1 cellular context compared by ENCODE assay signal in the genomic region with DNA sequence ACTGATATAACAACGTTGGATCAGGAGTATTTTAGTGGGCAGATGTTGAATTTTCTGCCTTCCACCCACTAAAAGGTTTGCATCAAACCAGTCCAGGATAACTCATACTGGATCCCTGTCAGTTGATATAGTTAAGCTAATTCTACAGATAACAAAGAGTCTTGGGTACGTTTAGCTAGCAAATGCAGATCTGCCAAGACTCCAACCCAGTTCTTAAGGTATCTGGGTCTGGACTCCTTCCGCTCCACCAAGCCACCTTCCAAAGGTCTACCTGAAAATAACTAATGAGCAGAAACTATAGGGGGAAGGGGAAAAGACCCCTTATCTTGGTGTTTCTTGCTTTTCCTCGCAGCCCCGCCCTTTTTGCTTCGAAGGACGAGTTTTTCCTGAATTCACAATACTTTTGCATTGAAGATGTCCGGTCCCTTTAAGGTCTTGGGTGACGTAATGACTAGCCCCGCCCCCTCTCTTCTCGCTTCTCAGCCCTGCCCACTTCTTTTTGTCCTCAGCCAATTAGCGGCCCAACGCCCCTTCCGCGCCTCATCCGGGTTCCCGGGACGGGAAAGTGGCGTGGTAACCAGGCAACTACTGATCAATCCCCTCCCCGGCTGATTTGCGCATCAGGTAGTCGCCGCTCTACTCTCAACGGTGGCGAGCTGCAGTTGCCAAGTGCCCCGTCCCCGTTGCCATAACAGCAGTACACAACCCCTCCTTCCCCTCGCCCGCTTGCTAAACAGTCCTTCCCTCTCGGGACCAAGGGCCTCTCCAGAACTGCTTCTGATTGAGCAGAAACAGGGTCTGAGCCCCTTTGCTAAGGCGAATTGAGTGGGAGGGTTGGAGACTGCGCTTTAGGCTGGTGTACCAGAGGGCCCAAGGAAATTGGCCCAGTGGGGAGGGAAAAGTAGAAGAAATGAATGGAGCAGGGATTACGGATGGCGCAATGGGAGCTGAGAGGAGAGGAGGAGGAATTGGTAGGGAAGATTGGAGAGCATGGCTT.
TF ChIP-seq lines count a peak whose summit lies in the region.

A gene with protein sequence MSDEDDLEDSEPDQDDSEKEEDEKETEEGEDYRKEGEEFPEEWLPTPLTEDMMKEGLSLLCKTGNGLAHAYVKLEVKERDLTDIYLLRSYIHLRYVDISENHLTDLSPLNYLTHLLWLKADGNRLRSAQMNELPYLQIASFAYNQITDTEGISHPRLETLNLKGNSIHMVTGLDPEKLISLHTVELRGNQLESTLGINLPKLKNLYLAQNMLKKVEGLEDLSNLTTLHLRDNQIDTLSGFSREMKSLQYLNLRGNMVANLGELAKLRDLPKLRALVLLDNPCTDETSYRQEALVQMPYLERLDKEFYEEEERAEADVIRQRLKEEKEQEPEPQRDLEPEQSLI (plus strand): TSS at position 543 of the 997 bp plus-strand sequence. CDS start 812 bp downstream, outside the sequence.

TF ChIP-seq in HepG2, 621 proteins besides CTCF, POLR2A, EP300 and RAD21 (continued from another document and continues in another):
- TF ChIP-seq, protein P1, sequence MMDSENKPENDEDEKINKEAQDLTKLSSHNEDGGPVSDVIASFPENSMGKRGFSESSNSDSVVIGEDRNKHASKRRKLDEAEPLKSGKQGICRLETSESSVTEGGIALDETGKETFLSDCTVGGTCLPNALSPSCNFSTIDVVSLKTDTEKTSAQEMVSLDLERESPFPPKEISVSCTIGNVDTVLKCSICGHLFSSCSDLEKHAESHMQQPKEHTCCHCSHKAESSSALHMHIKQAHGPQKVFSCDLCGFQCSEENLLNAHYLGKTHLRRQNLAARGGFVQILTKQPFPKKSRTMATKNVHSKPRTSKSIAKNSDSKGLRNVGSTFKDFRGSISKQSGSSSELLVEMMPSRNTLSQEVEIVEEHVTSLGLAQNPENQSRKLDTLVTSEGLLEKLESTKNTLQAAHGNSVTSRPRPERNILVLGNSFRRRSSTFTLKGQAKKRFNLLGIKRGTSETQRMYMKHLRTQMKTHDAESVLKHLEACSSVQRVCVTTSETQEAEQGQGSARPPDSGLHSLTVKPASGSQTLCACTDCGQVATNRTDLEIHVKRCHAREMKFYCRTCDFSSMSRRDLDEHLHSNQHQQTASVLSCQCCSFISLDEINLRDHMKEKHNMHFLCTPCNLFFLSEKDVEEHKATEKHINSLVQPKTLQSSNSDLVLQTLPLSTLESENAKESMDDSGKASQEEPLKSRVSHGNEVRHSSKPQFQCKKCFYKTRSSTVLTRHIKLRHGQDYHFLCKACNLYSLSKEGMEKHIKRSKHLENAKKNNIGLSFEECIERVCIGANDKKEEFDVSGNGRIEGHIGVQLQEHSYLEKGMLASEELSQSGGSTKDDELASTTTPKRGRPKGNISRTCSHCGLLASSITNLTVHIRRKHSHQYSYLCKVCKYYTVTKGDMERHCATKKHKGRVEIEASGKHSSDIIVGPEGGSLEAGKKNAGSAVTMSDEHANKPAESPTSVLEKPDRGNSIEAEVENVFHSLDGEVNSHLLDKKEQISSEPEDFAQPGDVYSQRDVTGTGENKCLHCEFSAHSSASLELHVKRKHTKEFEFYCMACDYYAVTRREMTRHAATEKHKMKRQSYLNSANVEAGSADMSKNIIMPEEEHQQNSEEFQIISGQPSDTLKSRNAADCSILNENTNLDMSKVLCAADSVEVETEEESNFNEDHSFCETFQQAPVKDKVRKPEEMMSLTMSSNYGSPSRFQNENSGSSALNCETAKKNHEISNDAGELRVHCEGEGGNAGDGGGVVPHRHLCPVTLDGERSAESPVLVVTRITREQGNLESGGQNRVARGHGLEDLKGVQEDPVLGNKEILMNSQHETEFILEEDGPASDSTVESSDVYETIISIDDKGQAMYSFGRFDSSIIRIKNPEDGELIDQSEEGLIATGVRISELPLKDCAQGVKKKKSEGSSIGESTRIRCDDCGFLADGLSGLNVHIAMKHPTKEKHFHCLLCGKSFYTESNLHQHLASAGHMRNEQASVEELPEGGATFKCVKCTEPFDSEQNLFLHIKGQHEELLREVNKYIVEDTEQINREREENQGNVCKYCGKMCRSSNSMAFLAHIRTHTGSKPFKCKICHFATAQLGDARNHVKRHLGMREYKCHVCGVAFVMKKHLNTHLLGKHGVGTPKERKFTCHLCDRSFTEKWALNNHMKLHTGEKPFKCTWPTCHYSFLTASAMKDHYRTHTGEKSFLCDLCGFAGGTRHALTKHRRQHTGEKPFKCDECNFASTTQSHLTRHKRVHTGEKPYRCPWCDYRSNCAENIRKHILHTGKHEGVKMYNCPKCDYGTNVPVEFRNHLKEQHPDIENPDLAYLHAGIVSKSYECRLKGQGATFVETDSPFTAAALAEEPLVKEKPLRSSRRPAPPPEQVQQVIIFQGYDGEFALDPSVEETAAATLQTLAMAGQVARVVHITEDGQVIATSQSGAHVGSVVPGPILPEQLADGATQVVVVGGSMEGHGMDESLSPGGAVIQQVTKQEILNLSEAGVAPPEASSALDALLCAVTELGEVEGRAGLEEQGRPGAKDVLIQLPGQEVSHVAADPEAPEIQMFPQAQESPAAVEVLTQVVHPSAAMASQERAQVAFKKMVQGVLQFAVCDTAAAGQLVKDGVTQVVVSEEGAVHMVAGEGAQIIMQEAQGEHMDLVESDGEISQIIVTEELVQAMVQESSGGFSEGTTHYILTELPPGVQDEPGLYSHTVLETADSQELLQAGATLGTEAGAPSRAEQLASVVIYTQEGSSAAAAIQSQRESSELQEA (CRISPR knock-in tag; IDR thresholded peaks at IDR 0.05; ENCODE audit: not compliant biosample characterization), result no peak
- TF ChIP-seq, protein P2, sequence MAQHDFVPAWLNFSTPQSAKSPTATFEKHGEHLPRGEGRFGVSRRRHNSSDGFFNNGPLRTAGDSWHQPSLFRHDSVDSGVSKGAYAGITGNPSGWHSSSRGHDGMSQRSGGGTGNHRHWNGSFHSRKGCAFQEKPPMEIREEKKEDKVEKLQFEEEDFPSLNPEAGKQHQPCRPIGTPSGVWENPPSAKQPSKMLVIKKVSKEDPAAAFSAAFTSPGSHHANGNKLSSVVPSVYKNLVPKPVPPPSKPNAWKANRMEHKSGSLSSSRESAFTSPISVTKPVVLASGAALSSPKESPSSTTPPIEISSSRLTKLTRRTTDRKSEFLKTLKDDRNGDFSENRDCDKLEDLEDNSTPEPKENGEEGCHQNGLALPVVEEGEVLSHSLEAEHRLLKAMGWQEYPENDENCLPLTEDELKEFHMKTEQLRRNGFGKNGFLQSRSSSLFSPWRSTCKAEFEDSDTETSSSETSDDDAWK (CRISPR knock-in tag; IDR thresholded peaks at IDR 0.05), result no peak
- TF ChIP-seq ZFY (CRISPR knock-in tag; IDR thresholded peaks at IDR 0.05) (peak; percentile 46; the same call in 1 of the 2 replicates), CBFB (CRISPR knock-in tag; IDR thresholded peaks at IDR 0.05) (no peak), ZSCAN12 (CRISPR knock-in tag; IDR thresholded peaks at IDR 0.05) (no peak), CCDC6 (CRISPR knock-in tag; IDR thresholded peaks at IDR 0.05) (0 out of 2 replicates have a peak, but pooled peaks have one; percentile 20), NFYC (CRISPR knock-in tag; IDR thresholded peaks at IDR 0.05) (peak; percentile 76), ZNF224 (CRISPR knock-in tag; IDR thresholded peaks at IDR 0.05) (0 out of 2 replicates have a peak, but pooled peaks have one; percentile 78), KDM2A (CRISPR knock-in tag; IDR thresholded peaks at IDR 0.05; ENCODE audit: borderline replicate concordance, low read depth) (peak; percentile 65; the same call in 1 of the 2 replicates), FOXA3 (CRISPR knock-in tag; IDR thresholded peaks at IDR 0.05) (no peak), ZNF614 (CRISPR knock-in tag; IDR thresholded peaks at IDR 0.05; ENCODE audit: borderline replicate concordance) (0 out of 2 replicates have a peak, but pooled peaks have one; percentile 21), HMG20A (CRISPR knock-in tag; IDR thresholded peaks at IDR 0.05; ENCODE audit: borderline replicate concordance) (no peak), SIX4 (CRISPR knock-in tag; IDR thresholded peaks at IDR 0.05) (no peak), RXRA (CRISPR knock-in tag; IDR thresholded peaks at IDR 0.05) (0 out of 2 replicates have a peak, but pooled peaks have one; percentile 37), CREM (IDR thresholded peaks at IDR 0.05) (peak; percentile 79), CREM (CRISPR knock-in tag; IDR thresholded peaks at IDR 0.05) (no peak), RXRB (CRISPR knock-in tag; IDR thresholded peaks at IDR 0.05; ENCODE audit: borderline replicate concordance) (no peak; the same call in 1 of the 2 replicates), AKNA (CRISPR knock-in tag; IDR thresholded peaks at IDR 0.05; ENCODE audit: borderline replicate concordance) (no peak)
- TF ChIP-seq, protein P3, sequence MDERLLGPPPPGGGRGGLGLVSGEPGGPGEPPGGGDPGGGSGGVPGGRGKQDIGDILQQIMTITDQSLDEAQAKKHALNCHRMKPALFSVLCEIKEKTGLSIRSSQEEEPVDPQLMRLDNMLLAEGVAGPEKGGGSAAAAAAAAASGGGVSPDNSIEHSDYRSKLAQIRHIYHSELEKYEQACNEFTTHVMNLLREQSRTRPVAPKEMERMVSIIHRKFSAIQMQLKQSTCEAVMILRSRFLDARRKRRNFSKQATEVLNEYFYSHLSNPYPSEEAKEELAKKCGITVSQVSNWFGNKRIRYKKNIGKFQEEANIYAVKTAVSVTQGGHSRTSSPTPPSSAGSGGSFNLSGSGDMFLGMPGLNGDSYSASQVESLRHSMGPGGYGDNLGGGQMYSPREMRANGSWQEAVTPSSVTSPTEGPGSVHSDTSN (CRISPR knock-in tag; IDR thresholded peaks at IDR 0.05), result no peak
- TF ChIP-seq, protein P4, sequence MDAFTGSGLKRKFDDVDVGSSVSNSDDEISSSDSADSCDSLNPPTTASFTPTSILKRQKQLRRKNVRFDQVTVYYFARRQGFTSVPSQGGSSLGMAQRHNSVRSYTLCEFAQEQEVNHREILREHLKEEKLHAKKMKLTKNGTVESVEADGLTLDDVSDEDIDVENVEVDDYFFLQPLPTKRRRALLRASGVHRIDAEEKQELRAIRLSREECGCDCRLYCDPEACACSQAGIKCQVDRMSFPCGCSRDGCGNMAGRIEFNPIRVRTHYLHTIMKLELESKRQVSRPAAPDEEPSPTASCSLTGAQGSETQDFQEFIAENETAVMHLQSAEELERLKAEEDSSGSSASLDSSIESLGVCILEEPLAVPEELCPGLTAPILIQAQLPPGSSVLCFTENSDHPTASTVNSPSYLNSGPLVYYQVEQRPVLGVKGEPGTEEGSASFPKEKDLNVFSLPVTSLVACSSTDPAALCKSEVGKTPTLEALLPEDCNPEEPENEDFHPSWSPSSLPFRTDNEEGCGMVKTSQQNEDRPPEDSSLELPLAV (CRISPR knock-in tag; conservative IDR thresholded peaks at IDR 0.05; ENCODE audit: low read depth), result no peak
- TF ChIP-seq, protein P5, sequence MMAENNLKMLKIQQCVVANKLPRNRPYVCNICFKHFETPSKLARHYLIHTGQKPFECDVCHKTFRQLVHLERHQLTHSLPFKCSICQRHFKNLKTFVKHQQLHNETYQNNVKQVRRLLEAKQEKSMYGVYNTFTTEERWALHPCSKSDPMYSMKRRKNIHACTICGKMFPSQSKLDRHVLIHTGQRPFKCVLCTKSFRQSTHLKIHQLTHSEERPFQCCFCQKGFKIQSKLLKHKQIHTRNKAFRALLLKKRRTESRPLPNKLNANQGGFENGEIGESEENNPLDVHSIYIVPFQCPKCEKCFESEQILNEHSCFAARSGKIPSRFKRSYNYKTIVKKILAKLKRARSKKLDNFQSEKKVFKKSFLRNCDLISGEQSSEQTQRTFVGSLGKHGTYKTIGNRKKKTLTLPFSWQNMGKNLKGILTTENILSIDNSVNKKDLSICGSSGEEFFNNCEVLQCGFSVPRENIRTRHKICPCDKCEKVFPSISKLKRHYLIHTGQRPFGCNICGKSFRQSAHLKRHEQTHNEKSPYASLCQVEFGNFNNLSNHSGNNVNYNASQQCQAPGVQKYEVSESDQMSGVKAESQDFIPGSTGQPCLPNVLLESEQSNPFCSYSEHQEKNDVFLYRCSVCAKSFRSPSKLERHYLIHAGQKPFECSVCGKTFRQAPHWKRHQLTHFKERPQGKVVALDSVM (CRISPR knock-in tag; IDR thresholded peaks at IDR 0.05), result no peak
